9 cellular contexts compared by ENCODE assay signal in the genomic region with DNA sequence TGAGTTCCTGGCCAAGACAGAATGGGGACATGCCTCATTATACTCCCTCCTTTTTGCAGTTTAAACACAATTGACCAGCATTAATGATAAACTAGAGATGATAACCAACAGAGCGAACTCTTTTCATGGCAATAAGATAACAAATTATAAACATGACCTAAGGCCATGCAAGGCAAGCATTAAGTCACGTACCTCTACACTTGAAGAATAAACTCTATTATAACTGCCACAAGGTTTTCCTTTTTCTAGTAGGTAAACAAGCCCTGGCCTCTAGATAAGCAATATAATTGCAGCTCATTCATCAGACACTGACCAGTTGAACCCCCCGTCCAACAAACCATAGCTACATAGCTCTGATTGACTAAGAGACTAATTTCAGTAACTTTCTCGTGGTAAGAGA.
"Had no signal": no experiment of that assay in that cellular context is flagged by ENCODE, and none has a peak within 500 bp of the region (broad histone marks: within the 10 kb centered on the region; RNA-seq: fewer than 3 reads in every experiment).

No MANE protein-coding gene starts in this region.

- H2AFZ ChIP-seq: GM23248 had no signal

- H3K9ac ChIP-seq: GM23248 had no signal

- H3K27me3 Mint-ChIP-seq: IgD-negative memory B cell had no signal

- H3K4me3 Mint-ChIP-seq: HFFc6, IgD-negative memory B cell had no signal

- H3K27ac ChIP-seq: GM23248 had no signal

- H3K4me3 ChIP-seq: GM23248, HAP-1 had no signal

- H3K9me3 ChIP-seq: HAP-1 had no signal

- H3K36me3 ChIP-seq: HAP-1 had no signal

- H3K27ac Mint-ChIP-seq: HFFc6, IgD-negative memory B cell had no signal

- DNase-seq: GM23248, GOT3, H7, HFFc6, KBM-7 had no signal

- H3K4me1 ChIP-seq: HAP-1 had no signal

- ATAC-seq: HCT116 had no signal

- FAIRE-seq: HTR-8/SVneo had no signal

- H3K36me3 Mint-ChIP-seq: IgD-negative memory B cell had no signal
